ENCODE assay signal across 8 cellular contexts in the genomic region with DNA sequence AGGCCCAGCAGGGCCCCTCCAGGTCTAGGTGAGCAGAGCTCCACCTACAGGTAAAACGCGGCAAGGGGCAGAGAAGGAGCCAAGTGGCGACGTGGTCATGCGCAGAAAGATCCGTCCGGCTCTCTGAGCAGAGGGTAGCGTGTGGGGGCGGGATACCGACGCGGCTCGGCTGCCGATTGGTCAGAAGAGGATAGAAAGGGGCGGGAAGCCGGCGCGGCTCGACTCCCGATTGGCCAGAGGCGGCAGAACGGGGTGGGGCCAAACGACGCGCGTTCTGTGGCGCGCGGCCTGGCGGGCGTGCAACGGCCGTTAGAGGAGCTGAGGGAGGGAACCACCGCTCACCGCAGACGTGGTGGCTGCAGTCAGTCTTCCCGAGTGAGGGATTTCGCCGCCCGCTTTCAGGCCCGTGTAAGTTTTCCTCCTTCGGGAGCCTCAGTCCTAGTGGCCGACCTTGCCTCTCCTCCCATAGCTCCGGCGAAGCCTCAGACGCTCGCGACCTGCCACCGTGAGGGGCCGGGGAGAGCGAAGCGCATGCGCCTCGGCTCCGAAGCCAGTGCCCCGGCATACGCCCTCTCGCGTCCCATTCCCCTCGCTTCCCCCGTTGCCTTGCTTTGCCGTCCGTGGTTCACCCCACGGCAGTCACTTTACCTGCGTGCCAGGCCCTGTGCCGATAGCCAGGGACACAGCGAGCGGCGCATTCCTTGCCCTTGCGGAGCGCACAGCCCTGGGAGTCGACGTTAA. TPM values are rescaled to one million over a fixed set of nuclear protein-coding genes. Genes with fewer than 3 reads are reported as not detected.
DNase-seq lines count a peak whose midpoint lies in the region; ATAC-seq and TF ChIP-seq lines count a peak whose summit lies in the region.

TSS of gene CEP85 (plus strand) at position 298 of the 741 bp plus-strand sequence. CDS start 5,584 bp downstream, outside the sequence.

- H3K4me1 Mint-ChIP-seq in osteocyte (ENCODE audit: unreplicated experiment), result peaks cover 36% of the 10 kb centered on the region

- peak within 1 kb of the TSS; percentile 97 for H3K27ac Mint-ChIP-seq in osteocyte (ENCODE audit: unreplicated experiment)

- DNase-seq in NCI-H1417 (lab: John Stamatoyannopoulos, UW) (peak; percentile 96 to 99 (median 98)), SW 1271 (lab: John Stamatoyannopoulos, UW) (peak; percentile 80 to 91), head of caudate nucleus (peak; percentile 97 to 100 (median 99)), osteocyte (ENCODE audit: extremely low spot score, unreplicated experiment) (peak; percentile 99), thyroid gland (peak; percentile 97 to 98)
- DNase-seq in activated naive CD8-positive, alpha-beta T cell treated with anti-CD3 and anti-CD28 coated beads, Interleukin-2, amount 50 U/mL, for 16 hours (ENCODE audit: low read depth, low spot score), result peak; percentile 96

- TF ChIP-seq CTCF in GM12874 (IDR thresholded peaks at IDR 0.05; ENCODE audit: insufficient read depth, low read depth, low read length), result peak; percentile 93
- peak; percentile 84 for TF ChIP-seq CTCF in osteocyte (IDR thresholded peaks at IDR 0.05)
- TF ChIP-seq CTCF in thyroid gland (IDR thresholded peaks at IDR 0.05), result peak; percentile 53 to 95 (median 86)

- peak within 1 kb of the TSS; percentile 31 to 73 (median 43) for H3K4me3 ChIP-seq in thyroid gland (replicated peaks in 1 of 3)

- ATAC-seq in HG02763 (IDR thresholded peaks at IDR 0.05; ENCODE audit: unreplicated experiment), result peak; percentile 96

- WGBS in thyroid gland, 2 donors, result 1% methylated on average over 29 to 48 of the region's 73 CpGs

- H3K36me3 ChIP-seq in thyroid gland, result no peaks in the 10 kb centered on the region

- peak in 1 of 2 donors; percentile 98 for TF ChIP-seq POLR2A in thyroid gland (IDR thresholded peaks at IDR 0.05)

- intact Hi-C loops in head of caudate nucleus (cut with DNase I) (loop anchor here (5.0 kb wide), 2 partner anchors 43 to 67 kb away; partner anchors contain the start of genes C1orf232 and ZNF593), thyroid gland (cut with DNase I) (loop anchor here (5.0 kb wide), 1 partner anchor 62 kb away; the partner anchor contains the start of gene ZNF593OS)

- H3K9me3 Mint-ChIP-seq in osteocyte (ENCODE audit: unreplicated experiment), result no peaks in the 10 kb centered on the region

- no peaks in the 10 kb centered on the region for H3K36me3 Mint-ChIP-seq in osteocyte (ENCODE audit: unreplicated experiment)

- H3K4me3 Mint-ChIP-seq in osteocyte (ENCODE audit: unreplicated experiment), result peak within 1 kb of the TSS; percentile 90

- H3K27me3 ChIP-seq in thyroid gland, result no peaks in the 10 kb centered on the region

- no peaks in the 10 kb centered on the region for H3K9me3 ChIP-seq in thyroid gland

- peak within 1 kb of the TSS; percentile 64 to 95 (median 88) for H3K27ac ChIP-seq in thyroid gland

- H3K27me3 Mint-ChIP-seq in osteocyte (ENCODE audit: unreplicated experiment), result no peaks in the 10 kb centered on the region

- peaks cover 15 to 20% of the 10 kb centered on the region in 2 donors for H3K4me1 ChIP-seq in thyroid gland

RNA-seq across cellular contexts. Expression of gene CEP85, which starts in this region (rescaled TPM):
- 16.5 and 17.7 TPM in 2 replicates for total RNA-seq in osteocyte
- 10 to 100 TPM; 16.0 to 27.0 (median 17.0) TPM for total RNA-seq in thyroid gland

Comparison
In these comparisons a context has a peak if more than half of its experiments do, and no peak if none do; other contexts are left out.
1. Peak in every context shown above with its lines: DNase-seq, ATAC-seq, H3K4me3 ChIP-seq and H3K27ac ChIP-seq.